Comparison of ENCODE assay signal across 15 cellular contexts in the genomic region with DNA sequence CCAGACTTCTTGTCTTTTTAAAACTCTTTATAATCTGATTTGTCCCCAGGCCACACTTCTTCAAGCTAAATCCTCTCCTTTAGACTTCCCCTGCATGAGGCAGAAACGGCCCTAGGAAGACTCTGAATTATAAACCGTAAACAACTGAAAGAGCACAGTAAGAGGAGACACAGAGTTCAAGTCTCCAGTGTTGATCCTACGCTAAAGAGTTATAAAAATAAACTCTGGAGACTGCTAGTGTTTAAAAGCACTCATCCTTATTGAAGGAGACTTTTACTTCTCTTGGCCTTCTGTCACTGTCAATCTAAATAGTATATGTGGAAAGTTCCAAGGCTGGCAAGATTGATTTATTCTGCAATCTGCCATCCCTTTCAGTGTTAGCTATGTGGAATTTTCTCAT.
"Had no signal": no experiment of that assay in that cellular context is flagged by ENCODE, and none has a peak within 500 bp of the region (broad histone marks: within the 10 kb centered on the region; RNA-seq: fewer than 3 reads in every experiment).

No MANE protein-coding gene starts in this region.

- H3K4me1 ChIP-seq: ascending aorta, prostate gland had no signal

- H3K27me3 ChIP-seq: ascending aorta, cardiac muscle cell, gastroesophageal sphincter had no signal

- H3K4me1 Mint-ChIP-seq: naive B cell had no signal

- ATAC-seq: gastroesophageal sphincter, sciatic nerve had no signal

- DNase-seq: activated CD4-positive, alpha-beta memory T cell treated with anti-CD3 and anti-CD28 coated beads for 36 hours; activated CD4-positive, alpha-beta T cell treated with anti-CD3 and anti-CD28 coated beads for 1 hour; activated gamma-delta T cell treated with Interleukin-2 at 50 U/mL for 16 hours; activated T-cell treated with anti-CD3 and anti-CD28 coated beads, Interleukin-2, amount 50 U/mL, for 48 hours; hippocampal formation; naive B cell; stimulated activated CD4-positive, alpha-beta T cell treated with anti-CD3 and anti-CD28 coated beads, Interleukin-12 subunit alpha, Interleukin-12 subunit beta, amount 100 ng/mL, for 4 hours; stimulated activated CD4-positive, alpha-beta T cell treated with anti-CD3 and anti-CD28 coated beads, Interleukin-2, amount 100 ng/mL, for 48 hours; stimulated activated naive CD4-positive, alpha-beta T cell treated with Interleukin-2 at 50 U/mL for 16 hours; trophoblast cell had no signal

- H3K4me3 Mint-ChIP-seq: activated CD4-positive, alpha-beta memory T cell treated with anti-CD3 and anti-CD28 coated beads for 36 hours; naive B cell had no signal

- H3K9me3 ChIP-seq: ascending aorta, gastroesophageal sphincter, prostate gland had no signal

- H3K27ac ChIP-seq: ascending aorta, cardiac muscle cell, gastroesophageal sphincter had no signal

- H3K36me3 Mint-ChIP-seq: activated CD4-positive, alpha-beta memory T cell treated with anti-CD3 and anti-CD28 coated beads for 36 hours; naive B cell had no signal

- H3K27me3 Mint-ChIP-seq: naive B cell had no signal

- H3K4me3 ChIP-seq: ascending aorta, cardiac muscle cell, gastroesophageal sphincter, prostate gland had no signal

- H3K27ac Mint-ChIP-seq: activated CD4-positive, alpha-beta memory T cell treated with anti-CD3 and anti-CD28 coated beads for 36 hours; naive B cell had no signal

- H3K36me3 ChIP-seq: ascending aorta, cardiac muscle cell, gastroesophageal sphincter, prostate gland had no signal

- H3K9me3 Mint-ChIP-seq: activated CD4-positive, alpha-beta memory T cell treated with anti-CD3 and anti-CD28 coated beads for 36 hours; naive B cell had no signal
